8 cellular contexts compared by ENCODE assay signal in the genomic region with DNA sequence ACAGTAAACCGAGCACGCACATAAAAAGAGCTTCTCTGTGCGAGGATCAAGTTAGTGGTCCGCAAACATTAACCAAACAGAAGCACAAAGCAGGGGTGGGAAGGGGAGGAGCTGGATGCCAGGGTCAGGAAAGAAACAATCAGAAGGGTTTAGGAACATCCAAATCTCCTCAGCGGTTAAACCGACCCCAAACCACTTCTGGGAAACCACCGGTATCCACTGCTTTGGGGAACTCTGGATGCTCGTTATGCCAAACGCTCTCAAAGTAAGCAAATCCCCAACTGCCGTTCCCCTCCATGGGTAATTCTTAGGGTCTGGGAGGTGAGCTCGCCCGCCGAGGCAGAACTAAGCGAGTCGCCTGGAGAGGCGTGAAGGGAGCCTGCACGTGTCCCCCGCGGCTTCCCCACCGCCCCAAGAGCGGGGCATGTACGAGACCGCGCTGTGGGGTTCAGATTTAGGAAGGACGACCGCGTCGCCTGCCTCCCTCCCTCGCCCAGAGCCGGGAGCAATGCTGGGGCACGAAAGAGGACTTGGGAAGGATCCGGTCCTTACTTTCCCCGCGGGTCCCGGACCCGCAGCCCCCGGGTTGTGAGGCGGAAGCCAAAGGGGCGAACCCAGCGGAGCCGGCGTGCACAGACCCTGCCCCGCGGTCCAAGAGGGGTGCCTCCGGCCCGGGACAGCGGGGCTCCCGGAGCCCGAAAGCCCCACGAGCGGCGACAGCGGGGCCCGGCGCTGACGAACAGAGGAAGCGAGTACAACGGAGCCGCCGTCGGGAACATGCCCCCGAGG. TPM values are rescaled to one million over a fixed set of nuclear protein-coding genes. Genes with fewer than 3 reads are reported as not detected.
DNase-seq lines count a peak whose midpoint lies in the region; ATAC-seq and TF ChIP-seq lines count a peak whose summit lies in the region.

No MANE protein-coding gene starts in this region.

- DNase-seq in AG20443 (ENCODE audit: low spot score): peak; percentile 32
- peak; percentile 42 for DNase-seq in HK-2 (ENCODE audit: unreplicated experiment)
- no peak for DNase-seq in choroid plexus epithelial cell (ENCODE audit: low read depth)
- DNase-seq in lower leg skin (ENCODE audit: low spot score in 2 of 2): peak in 1 of 2 donors; percentile 89
- peak; percentile 17 for DNase-seq in stimulated activated CD8-positive, alpha-beta memory T cell treated with anti-CD3 and anti-CD28 coated beads, Interleukin-12 subunit alpha, Interleukin-12 subunit beta, amount 100 ng/mL, for 4 hours (ENCODE audit: low read depth)

- peak overlapping the region; percentile 93 for H3K27ac ChIP-seq in VCaP

- ATAC-seq in GM19324 (IDR thresholded peaks at IDR 0.05; ENCODE audit: low FRiP score, unreplicated experiment): peak; percentile 24
- ATAC-seq in HG03175 (IDR thresholded peaks at IDR 0.05; ENCODE audit: unreplicated experiment): no peak

- H3K4me3 ChIP-seq in choroid plexus epithelial cell (ENCODE audit: low read depth, low read length) (peak overlapping the region; percentile 87), lower leg skin (ENCODE audit: low read depth, poor library complexity, severe bottlenecking) (peak overlapping the region; percentile 89)

- no peak for TF ChIP-seq POLR2A in lower leg skin (IDR thresholded peaks at IDR 0.05)

- TF ChIP-seq CTCF in VCaP (conservative IDR thresholded peaks at IDR 0.05): no peak
- no peak for TF ChIP-seq CTCF in choroid plexus epithelial cell (conservative IDR thresholded peaks at IDR 0.05; ENCODE audit: low read depth, low read length)
- no peak for TF ChIP-seq CTCF in lower leg skin (IDR thresholded peaks at IDR 0.05)

- WGBS in lower leg skin, 2 donors: 0% methylated on average over 26 to 59 of the region's 62 CpGs

- intact Hi-C loops in lower leg skin (cut with DNase I; ENCODE audit: low total_unique reads): no loop called here

RNA-seq across cellular contexts. Expression of gene SBNO1, which starts 0.7 kb away (rescaled TPM):
- 10 to 100 TPM; 18.6 to 22.3 (median 20.8) TPM for total RNA-seq in lower leg skin

RNA-seq across cellular contexts. Expression of gene KMT5A, which starts 20.0 kb away (rescaled TPM):
- total RNA-seq in lower leg skin: 10 to 100 TPM; 49.3 to 69.3 (median 62.5) TPM
